Comparison of ENCODE assay signal across 1 cellular context in genomic region chr6:46044876-46045617, GRCh38.
TF ChIP-seq lines count a peak whose summit lies in the region.

No MANE protein-coding gene starts in this region.

TF ChIP-seq in GM23338, 12 proteins besides CTCF, POLR2A, EP300 and RAD21 (continued from another document):
- no peak for TF ChIP-seq ZNF462 (CRISPR knock-in tag; IDR thresholded peaks at IDR 0.05)
- no peak for TF ChIP-seq JUNB (IDR thresholded peaks at IDR 0.05; ENCODE audit: unreplicated experiment)
